Comparison of ENCODE assay signal across 25 cellular contexts in the genomic region with DNA sequence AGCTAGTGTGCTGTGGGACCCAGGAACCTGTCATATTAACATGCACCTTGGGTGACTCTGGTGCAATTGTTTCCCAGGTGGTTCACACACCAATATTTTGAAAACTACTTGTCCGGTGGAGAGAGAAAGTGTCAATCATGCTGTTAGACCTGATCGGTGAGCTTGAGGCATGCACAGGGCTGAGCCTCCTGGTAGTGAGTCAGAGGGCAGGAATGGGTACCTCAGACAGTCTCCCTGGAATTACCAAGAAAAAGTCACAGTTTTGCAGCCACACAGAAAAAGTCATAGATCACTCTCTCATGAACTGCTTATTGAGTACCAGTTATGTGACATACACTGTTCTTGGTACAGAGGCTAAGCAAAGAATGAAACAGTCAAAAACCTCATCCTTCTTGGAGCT.
A peak's percentile ranks its signal among the peaks of the same experiment; 100 is the strongest.
DNase-seq lines count a peak whose midpoint lies in the region; ATAC-seq and TF ChIP-seq lines count a peak whose summit lies in the region.
"Had no signal": no experiment of that assay in that cellular context is flagged by ENCODE, and none has a peak within 500 bp of the region (broad histone marks: within the 10 kb centered on the region; RNA-seq: fewer than 3 reads in every experiment).

No MANE protein-coding gene starts in this region.

- DNase-seq in Caco-2 (peak in 1 of 2 experiments; percentile 28), LoVo (ENCODE audit: low spot score) (peak; percentile 17), epithelial cell of esophagus (ENCODE audit: low read depth) (peak; percentile 92), mesendoderm (peak; percentile 52), HCEC 1CT (no peak)
- no peak for DNase-seq in activated CD4-positive, alpha-beta T cell treated with anti-CD3 and anti-CD28 coated beads, Interleukin-2, amount 50 U/mL, for 48 hours
- DNase-seq in stimulated activated CD4-positive, alpha-beta T cell treated with anti-CD3 and anti-CD28 coated beads, Interleukin-2, amount 100 ng/mL, for 48 hours, result no peak
- DNase-seq: activated CD8-positive, alpha-beta T cell treated with anti-CD3 and anti-CD28 coated beads for 36 hours; activated effector memory CD4-positive, alpha-beta T cell treated with anti-CD3 and anti-CD28 coated beads, Interleukin-2, amount 50 U/mL, for 16 hours; activated naive CD8-positive, alpha-beta T cell treated with anti-CD3 and anti-CD28 coated beads, Interleukin-2, amount 10 ng/mL, durations not matched to agents 7 days and 5 days; activated T-cell treated with anti-CD3 and anti-CD28 coated beads for 4 hours; DMS79 treated with DMSO at 0.1 percent for 48 hours; erythroblast; GOT3; hippocampal formation; NCI-H1105; NCI-H2081; NCI-H345; psoas muscle; SHP77; transverse colon had no signal

- no peak overlapping the region for H3K4ac ChIP-seq in mesendoderm (ENCODE audit: low read depth, low read length)

- peaks cover 21% of the 10 kb centered on the region for H3K4me1 Mint-ChIP-seq in Caco-2 (ENCODE audit: low read depth, unreplicated experiment)
- H3K4me1 Mint-ChIP-seq: activated naive CD8-positive, alpha-beta T cell treated with anti-CD3 and anti-CD28 coated beads, Interleukin-2, amount 10 ng/mL, durations not matched to agents 7 days and 5 days; B cell had no signal

- H3K9me3 ChIP-seq in Caco-2, result no peaks in the 10 kb centered on the region
- H3K9me3 ChIP-seq: A549, psoas muscle, transverse colon had no signal

- H3K79me2 ChIP-seq in mesendoderm (ENCODE audit: control insufficient read depth, insufficient read depth, low read length), result no peaks in the 10 kb centered on the region

- H4K5ac ChIP-seq in mesendoderm (ENCODE audit: low read length), result no peak overlapping the region

- no peaks in the 10 kb centered on the region for H3K36me3 Mint-ChIP-seq in Caco-2 (ENCODE audit: insufficient read depth, unreplicated experiment)
- H3K36me3 Mint-ChIP-seq: activated naive CD8-positive, alpha-beta T cell treated with anti-CD3 and anti-CD28 coated beads, Interleukin-2, amount 10 ng/mL, durations not matched to agents 7 days and 5 days had no signal

- H3K4me1 ChIP-seq in Caco-2 (peaks cover 9% of the 10 kb centered on the region; the same call in 1 of the 2 replicates), mesendoderm (ENCODE audit: control insufficient read depth, low read depth, low read length) (peaks cover 8% of the 10 kb centered on the region)
- H3K4me1 ChIP-seq: A549, transverse colon had no signal

- H3K9ac ChIP-seq in mesendoderm (ENCODE audit: low read length), result no peak overlapping the region

- H2BK5ac ChIP-seq in mesendoderm (ENCODE audit: low read length), result no peak overlapping the region

- H3K27me3 ChIP-seq in Caco-2 (replicated peaks; ENCODE audit: control insufficient read depth, insufficient read depth, low read length) (no peaks in the 10 kb centered on the region), mesendoderm (ENCODE audit: insufficient read depth, low read length, poor library complexity) (no peaks in the 10 kb centered on the region)
- H3K27me3 ChIP-seq: transverse colon had no signal

- H3K18ac ChIP-seq in mesendoderm (ENCODE audit: low read length), result no peak overlapping the region

- no peak for TF ChIP-seq CTCF in Caco-2 (IDR thresholded peaks at IDR 0.05; ENCODE audit: insufficient read depth in 1 of 2, low read depth in 1 of 2, low read length in 1 of 2, severe bottlenecking in 1 of 2, unreplicated experiment in 1 of 2)
- TF ChIP-seq CTCF in epithelial cell of esophagus (IDR thresholded peaks at IDR 0.05; ENCODE audit: insufficient read depth, low read depth, low read length, missing control alignments), result no peak

- H3K27ac ChIP-seq in mesendoderm (ENCODE audit: low read depth, low read length), result peak overlapping the region; percentile 33
- H3K27ac ChIP-seq: A549, transverse colon had no signal

- H3K23ac ChIP-seq in mesendoderm (ENCODE audit: low read length), result no peak overlapping the region

- H3K4me3 ChIP-seq in Caco-2 (ENCODE audit: low read depth, low read length) (no peak overlapping the region), epithelial cell of esophagus (ENCODE audit: low read length) (no peak overlapping the region), mesendoderm (ENCODE audit: low read length) (no peak overlapping the region)
- H3K4me3 ChIP-seq: A549, lung, psoas muscle, transverse colon had no signal

- H4K8ac ChIP-seq in mesendoderm (ENCODE audit: low read depth, low read length), result no peak overlapping the region

- H2AK5ac ChIP-seq in mesendoderm (ENCODE audit: low read length), result no peak overlapping the region

- H3K4me3 Mint-ChIP-seq in Caco-2 (ENCODE audit: unreplicated experiment), result peak overlapping the region; percentile 24
- H3K4me3 Mint-ChIP-seq: activated CD8-positive, alpha-beta T cell treated with anti-CD3 and anti-CD28 coated beads for 36 hours; activated naive CD8-positive, alpha-beta T cell treated with anti-CD3 and anti-CD28 coated beads, Interleukin-2, amount 10 ng/mL, durations not matched to agents 7 days and 5 days; B cell had no signal

- H3K79me1 ChIP-seq in mesendoderm (ENCODE audit: low read length), result no peaks in the 10 kb centered on the region

- no CpG with 5 or more reads among the region's 2 CpGs for WGBS in mesendoderm (ENCODE audit: extremely low coverage, insufficient coverage, low lambda C conversion rate)

- CTCF ChIA-PET in Caco-2 (lab: Charles Lee), result no interaction called here

- H3K9me3 Mint-ChIP-seq in Caco-2 (ENCODE audit: unreplicated experiment), result no peaks in the 10 kb centered on the region
- H3K9me3 Mint-ChIP-seq: activated CD8-positive, alpha-beta T cell treated with anti-CD3 and anti-CD28 coated beads for 36 hours; activated naive CD8-positive, alpha-beta T cell treated with anti-CD3 and anti-CD28 coated beads, Interleukin-2, amount 10 ng/mL, durations not matched to agents 7 days and 5 days had no signal

- BruUV-seq in Caco-2 (replicated peaks; lab: Mats Ljungman, UMichigan), result no TSS peak

- no peak overlapping the region for H2BK120ac ChIP-seq in mesendoderm (ENCODE audit: low read depth, low read length)

- intact Hi-C loops in Caco-2 (cut with micrococcal nuclease; ENCODE audit: unreplicated experiment), result no loop called here

- no peak overlapping the region for H2BK15ac ChIP-seq in mesendoderm (replicated peaks; ENCODE audit: low read depth)

- POLR2A ChIA-PET in Caco-2 (lab: Charles Lee), result no interaction called here

- H3K27me3 Mint-ChIP-seq in Caco-2 (ENCODE audit: insufficient read depth, unreplicated experiment), result peaks cover 2% of the 10 kb centered on the region

- no peak overlapping the region for H3K27ac Mint-ChIP-seq in Caco-2 (ENCODE audit: unreplicated experiment)
- H3K27ac Mint-ChIP-seq: activated CD8-positive, alpha-beta T cell treated with anti-CD3 and anti-CD28 coated beads for 36 hours; activated naive CD8-positive, alpha-beta T cell treated with anti-CD3 and anti-CD28 coated beads, Interleukin-2, amount 10 ng/mL, durations not matched to agents 7 days and 5 days; B cell had no signal

- peak overlapping the region; percentile 17 for H3K56ac ChIP-seq in mesendoderm (ENCODE audit: low read length)

- no peaks in the 10 kb centered on the region for H3K36me3 ChIP-seq in Caco-2 (ENCODE audit: control insufficient read depth, insufficient read depth, low read length)
- H3K36me3 ChIP-seq in mesendoderm (ENCODE audit: control insufficient read depth, insufficient read depth, low read length), result no peaks in the 10 kb centered on the region
- H3K36me3 ChIP-seq: transverse colon had no signal

- no peak overlapping the region for H3K4me2 ChIP-seq in mesendoderm (ENCODE audit: low read length)
- H3K4me2 ChIP-seq: A549 had no signal

- no peak for ATAC-seq in HG03565 (IDR thresholded peaks at IDR 0.05; ENCODE audit: unreplicated experiment)
- ATAC-seq: A549; activated CD8-positive, alpha-beta T cell treated with anti-CD3 and anti-CD28 coated beads for 36 hours had no signal

Comparison
In these comparisons a context has a peak if more than half of its experiments do, and no peak if none do; other contexts are left out.
1. DNase-seq: peak in LoVo (single experiment), epithelial cell of esophagus (single experiment) and mesendoderm (single experiment); none in activated CD4-positive, alpha-beta T cell treated with anti-CD3 and anti-CD28 coated beads, Interleukin-2, amount 50 U/mL, for 48 hours (0 of 2), stimulated activated CD4-positive, alpha-beta T cell treated with anti-CD3 and anti-CD28 coated beads, Interleukin-2, amount 100 ng/mL, for 48 hours (0 of 2) and HCEC 1CT (single experiment).